ENCODE assay signal across 20 cellular contexts in the genomic region with DNA sequence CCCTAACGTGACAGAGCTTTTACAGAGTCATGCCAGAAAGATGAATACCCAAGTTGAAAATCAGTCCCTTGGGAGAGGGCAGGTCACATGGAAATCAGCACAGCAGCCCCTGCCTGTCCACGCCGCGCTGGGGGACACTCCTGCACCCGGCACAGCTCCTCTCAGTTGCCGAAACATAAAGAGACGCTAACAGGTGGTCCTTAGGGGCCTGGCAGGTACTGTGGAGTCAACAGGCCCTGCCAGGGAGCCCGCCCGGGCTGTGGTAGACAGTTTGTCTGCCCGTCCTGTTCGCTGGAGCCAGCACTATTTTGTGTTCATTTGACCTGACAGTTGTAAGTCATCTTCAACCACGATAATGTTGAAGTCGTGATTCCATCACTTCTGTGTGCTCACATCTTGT. TPM values are rescaled to one million over a fixed set of nuclear protein-coding genes. Genes with fewer than 3 reads are reported as not detected.
DNase-seq lines count a peak whose midpoint lies in the region; ATAC-seq, FAIRE-seq and TF ChIP-seq lines count a peak whose summit lies in the region.
"Had no signal": no experiment of that assay in that cellular context is flagged by ENCODE, and none has a peak within 500 bp of the region (broad histone marks: within the 10 kb centered on the region; RNA-seq: fewer than 3 reads in every experiment).

No MANE protein-coding gene starts in this region.

- no peak overlapping the region for H3K4me2 ChIP-seq in osteoblast (ENCODE audit: insufficient read depth, low read length)
- H3K4me2 ChIP-seq: BLaER1 had no signal

- no peaks in the 10 kb centered on the region for H3K9me3 ChIP-seq in osteoblast (ENCODE audit: low read depth, low read length)
- H3K9me3 ChIP-seq: BLaER1 had no signal

- H3K4me1 ChIP-seq in osteoblast (ENCODE audit: insufficient read depth, low read length), result no peaks in the 10 kb centered on the region
- H3K4me1 ChIP-seq: BLaER1 had no signal

- peaks cover 10% of the 10 kb centered on the region for H3K36me3 Mint-ChIP-seq in natural killer cell treated with Interleukin-12 subunit alpha and Interleukin-12 subunit beta and Interleukin-15 and Interleukin-18, amount 100 ng/mL, for 72 hours
- H3K36me3 Mint-ChIP-seq in natural killer cell, result no peaks in the 10 kb centered on the region

- TF ChIP-seq CTCF in natural killer cell (IDR thresholded peaks at IDR 0.05) (no peak), osteoblast (IDR thresholded peaks at IDR 0.05; ENCODE audit: extremely low read depth, low read depth, low read length) (no peak)

- peaks cover 10% of the 10 kb centered on the region for H4K20me1 ChIP-seq in osteoblast (ENCODE audit: insufficient read depth, low read length)

- peaks cover 0 to 11% of the 10 kb centered on the region in 2 donors for H3K4me1 Mint-ChIP-seq in natural killer cell treated with Interleukin-12 subunit alpha and Interleukin-12 subunit beta and Interleukin-15 and Interleukin-18, amount 100 ng/mL, for 72 hours (ENCODE audit: low read depth in 2 of 2)
- peaks cover 5 to 9% of the 10 kb centered on the region in 2 donors for H3K4me1 Mint-ChIP-seq in natural killer cell

- no peak overlapping the region for H3K4me3 ChIP-seq in osteoblast (ENCODE audit: insufficient read depth, low read length)
- H3K4me3 ChIP-seq: BLaER1, GM12878 had no signal

- H3K27me3 ChIP-seq in osteoblast (ENCODE audit: insufficient read depth, low read length), result no peaks in the 10 kb centered on the region
- H3K27me3 ChIP-seq: BLaER1 had no signal

- no peak overlapping the region for H2AFZ ChIP-seq in osteoblast (ENCODE audit: low read length)

- DNase-seq in natural killer cell treated with Interleukin-12 subunit alpha and Interleukin-12 subunit beta and Interleukin-15 and Interleukin-18, amount 100 ng/mL, for 72 hours (ENCODE audit: low spot score), result peak; percentile 28
- DNase-seq in natural killer cell (no peak), islet precursor cell (peak; percentile 33), osteoblast (ENCODE audit: insufficient read length, low spot score, missing footprints) (peak; percentile 62), cortex of kidney (lab: John Stamatoyannopoulos, UW) (no peak), NCI-H526 treated with DMSO at 0.1 percent for 48 hours (lab: John Stamatoyannopoulos, UW) (no peak), frontal cortex (ENCODE audit: low spot score in 2 of 2) (no peak)
- DNase-seq in activated CD4-positive, CD25-positive, alpha-beta regulatory T cell (lab: John Stamatoyannopoulos, UW), result no peak
- DNase-seq: DMS53, EL, KG1, NCI-H1105 treated with DMSO at 0.1 percent for 48 hours, NCI-H1694, NCI-H226, NCI-H524 had no signal

- H3K36me3 ChIP-seq in osteoblast (ENCODE audit: insufficient read depth, low read length), result peaks cover 88% of the 10 kb centered on the region

- no peak overlapping the region for H3K27ac ChIP-seq in osteoblast (ENCODE audit: low read depth, low read length)
- H3K27ac ChIP-seq: BLaER1 had no signal

- intact Hi-C loops in natural killer cell (cut with micrococcal nuclease), result no loop called here

- no peaks in the 10 kb centered on the region for H3K9me3 Mint-ChIP-seq in natural killer cell treated with Interleukin-12 subunit alpha and Interleukin-12 subunit beta and Interleukin-15 and Interleukin-18, amount 100 ng/mL, for 72 hours
- H3K9me3 Mint-ChIP-seq in natural killer cell, result no peaks in the 10 kb centered on the region
- H3K9me3 Mint-ChIP-seq: CD8-positive, alpha-beta T cell had no signal

- FAIRE-seq in frontal cortex (lab: Jason Lieb, UNC), result no peak
- FAIRE-seq: GM12878, GM18507, H1 had no signal

- no peak overlapping the region for H3K27ac Mint-ChIP-seq in natural killer cell treated with Interleukin-12 subunit alpha and Interleukin-12 subunit beta and Interleukin-15 and Interleukin-18, amount 100 ng/mL, for 72 hours
- H3K27ac Mint-ChIP-seq in natural killer cell, result no peak overlapping the region

- H3K79me2 ChIP-seq in osteoblast (ENCODE audit: insufficient read depth, low read length), result peaks cover 6% of the 10 kb centered on the region

- H3K27me3 Mint-ChIP-seq in natural killer cell treated with Interleukin-12 subunit alpha and Interleukin-12 subunit beta and Interleukin-15 and Interleukin-18, amount 100 ng/mL, for 72 hours, result no peaks in the 10 kb centered on the region
- no peaks in the 10 kb centered on the region for H3K27me3 Mint-ChIP-seq in natural killer cell (ENCODE audit: low read depth in 2 of 2)

- ATAC-seq in natural killer cell treated with Interleukin-12 subunit alpha and Interleukin-12 subunit beta and Interleukin-15 and Interleukin-18, amount 100 ng/mL, for 72 hours, result no peak
- ATAC-seq in natural killer cell, result no peak
- ATAC-seq: CD8-positive, alpha-beta T cell; GM12878 had no signal

- H3K4me3 Mint-ChIP-seq in natural killer cell treated with Interleukin-12 subunit alpha and Interleukin-12 subunit beta and Interleukin-15 and Interleukin-18, amount 100 ng/mL, for 72 hours, result no peak overlapping the region
- H3K4me3 Mint-ChIP-seq in natural killer cell, result no peak overlapping the region
- H3K4me3 Mint-ChIP-seq: CD8-positive, alpha-beta T cell had no signal

RNA-seq across cellular contexts. Expression of a gene that starts 30.5 kb away (rescaled TPM):
- total RNA-seq in natural killer cell treated with Interleukin-12 subunit alpha and Interleukin-12 subunit beta and Interleukin-15 and Interleukin-18, amount 100 ng/mL, for 72 hours, result 10 to 100 TPM; 29.6 to 59.3 TPM
- total RNA-seq in natural killer cell, result 10 to 100 TPM; 38.7 to 47.6 (median 46.0) TPM
- 19.2 and 19.9 TPM in 2 replicates for total RNA-seq in osteoblast
- 16.3 TPM for total RNA-seq in frontal cortex

Comparison
In these comparisons a context has a peak if more than half of its experiments do, and no peak if none do; other contexts are left out.
1. DNase-seq: peak in natural killer cell treated with Interleukin-12 subunit alpha and Interleukin-12 subunit beta and Interleukin-15 and Interleukin-18, amount 100 ng/mL, for 72 hours (single experiment), islet precursor cell (single experiment) and osteoblast (single experiment); none in natural killer cell (single experiment), cortex of kidney (single experiment), activated CD4-positive, CD25-positive, alpha-beta regulatory T cell (0 of 4), NCI-H526 treated with DMSO at 0.1 percent for 48 hours (single experiment) and frontal cortex (0 of 2).